In genomic region chr11:34501500-34501899, GRCh38 we compare ENCODE assay signal across 10 cellular contexts. TPM values are rescaled to one million over a fixed set of nuclear protein-coding genes. Genes with fewer than 3 reads are reported as not detected.
A peak's percentile ranks its signal among the peaks of the same experiment; 100 is the strongest.
DNase-seq lines count a peak whose midpoint lies in the region; ATAC-seq, FAIRE-seq and TF ChIP-seq lines count a peak whose summit lies in the region.
"Had no signal": no experiment of that assay in that cellular context is flagged by ENCODE, and none has a peak within 500 bp of the region (broad histone marks: within the 10 kb centered on the region; RNA-seq: fewer than 3 reads in every experiment).

No MANE protein-coding gene starts in this region.

- H3K9me3 ChIP-seq in IMR-90 (ENCODE audit: control insufficient read depth, insufficient read depth, low read length) (no peaks in the 10 kb centered on the region), K562 (replicated peaks; ENCODE audit: control insufficient read depth, insufficient read depth, low read depth, low read length) (no peaks in the 10 kb centered on the region), lung (ENCODE audit: control insufficient read depth in 2 of 2, insufficient read depth in 1 of 2, low read length in 1 of 2) (no peaks in the 10 kb centered on the region), esophagus muscularis mucosa (no peaks in the 10 kb centered on the region)
- H3K9me3 ChIP-seq: adrenal gland, tibial artery had no signal

- CTCF ChIA-PET in IMR-90 (lab: Yijun Ruan, JAX) = interaction anchor here (0.7 kb wide), 1 partner anchor 63 kb away, joined by 3 read pairs; no protein-coding TSS in a partner anchor
- CTCF ChIA-PET in K562 (lab: Yijun Ruan, JAX; ENCODE audit: low intra/inter-chr PET ratio) = no interaction called here

- TF ChIP-seq EP300 in K562 (IDR thresholded peaks at IDR 0.05; ENCODE audit: low read length) = no peak
- no peak for TF ChIP-seq EP300 in esophagus muscularis mucosa (IDR thresholded peaks at IDR 0.05)

- H3K14ac ChIP-seq in IMR-90 (replicated peaks; ENCODE audit: low read depth, low read length) = no peak overlapping the region

- no peak overlapping the region for H4K5ac ChIP-seq in IMR-90 (ENCODE audit: low read depth, low read length)

- no peak overlapping the region for H2AK9ac ChIP-seq in IMR-90 (replicated peaks; ENCODE audit: low read depth, low read length, poor library complexity)

- TF ChIP-seq RAD21 in IMR-90 (IDR thresholded peaks at IDR 0.05; ENCODE audit: low read length) (no peak), K562 (CRISPR knock-in tag; conservative IDR thresholded peaks at IDR 0.05 in 1 of 2, IDR thresholded peaks at IDR 0.05 in 1 of 2) (no peak)

- POLR2A ChIA-PET in IMR-90 (lab: Charles Lee; ENCODE audit: unreplicated experiment) (no interaction called here), K562 (lab: Yijun Ruan, JAX) (interaction anchor here (0.6 to 1.2 kb wide), 3 partner anchors 10 to 327 kb away, joined by 3 to 5 read pairs (median 3); no protein-coding TSS in a partner anchor)

- no peaks in the 10 kb centered on the region for H3K79me1 ChIP-seq in IMR-90 (ENCODE audit: low read depth in 1 of 2, low read length in 2 of 2)

- H2BK120ac ChIP-seq in IMR-90 (ENCODE audit: low read depth, low read length) = no peak overlapping the region

- peak; percentile 73 for DNase-seq in AG09309 (ENCODE audit: low read depth)
- DNase-seq in IMR-90 = peak; percentile 89
- DNase-seq in K562 (ENCODE audit: extremely low read depth in 1 of 4, low spot score in 3 of 4) = no peak
- DNase-seq in lung (ENCODE audit: low spot score) = peak; percentile 71
- DNase-seq in esophagus muscularis mucosa (ENCODE audit: extremely low spot score) = no peak
- DNase-seq in RPMI8226 = no peak
- DNase-seq in COLO668 (lab: John Stamatoyannopoulos, UW; ENCODE audit: unreplicated experiment) = no peak

- no peak for TF ChIP-seq POLR2A in IMR-90 (IDR thresholded peaks at IDR 0.05; ENCODE audit: low read depth, low read length)
- TF ChIP-seq POLR2A in K562 (conservative IDR thresholded peaks at IDR 0.05) = no peak
- TF ChIP-seq POLR2A in esophagus muscularis mucosa (IDR thresholded peaks at IDR 0.05; ENCODE audit: low read depth) = no peak

- H3K27me3 ChIP-seq in IMR-90 (ENCODE audit: control insufficient read depth, insufficient read depth, low read length) (peaks cover 19% of the 10 kb centered on the region), K562 (ENCODE audit: control insufficient read depth in 2 of 2, insufficient read depth in 2 of 2, low read length in 2 of 2) (peaks cover 3 to 8% of the 10 kb centered on the region in 2 experiments; a peak in 3 of 5 replicates), lung (ENCODE audit: control insufficient read depth, insufficient read depth) (no peaks in the 10 kb centered on the region), esophagus muscularis mucosa (peaks cover 0 to 6% (median 0%) of the 10 kb centered on the region in 4 donors)
- H3K27me3 ChIP-seq: adrenal gland had no signal

- no peaks in the 10 kb centered on the region for H3K79me2 ChIP-seq in K562 (ENCODE audit: control insufficient read depth, insufficient read depth, low read length)

- H2BK5ac ChIP-seq in IMR-90 (ENCODE audit: low read depth, low read length, poor library complexity, severe bottlenecking) = peak overlapping the region; percentile 1

- H4K91ac ChIP-seq in IMR-90 (ENCODE audit: insufficient read depth, low read depth, low read length) = no peak overlapping the region

- no TSS peak for BruUV-seq in IMR-90 (replicated peaks; lab: Mats Ljungman, UMichigan)
- no TSS peak for BruUV-seq in K562 (replicated peaks; lab: Mats Ljungman, UMichigan)

- H3K4me1 ChIP-seq in IMR-90 (ENCODE audit: control insufficient read depth, insufficient read depth, low read length) (peaks cover 14% of the 10 kb centered on the region), K562 (replicated peaks in 1 of 2; ENCODE audit: control insufficient read depth in 2 of 2, insufficient read depth in 2 of 2, low read length in 2 of 2) (no peaks in the 10 kb centered on the region; a peak in 1 of 5 replicates), lung (ENCODE audit: control insufficient read depth in 2 of 2, insufficient read depth in 2 of 2, low read length in 2 of 2) (peaks cover 0 to 11% of the 10 kb centered on the region in 2 donors), esophagus muscularis mucosa (peaks cover 0 to 12% (median 3%) of the 10 kb centered on the region in 4 donors)
- H3K4me1 ChIP-seq: adrenal gland, tibial artery had no signal

- H3K23ac ChIP-seq in IMR-90 (ENCODE audit: low read depth, low read length) = no peak overlapping the region

- no peak for TF ChIP-seq CTCF in AG09309 (IDR thresholded peaks at IDR 0.05; ENCODE audit: control insufficient read depth, insufficient read depth, low read depth, low read length, missing control alignments)
- no peak for TF ChIP-seq CTCF in IMR-90 (conservative IDR thresholded peaks at IDR 0.05; ENCODE audit: low read depth, low read length)
- TF ChIP-seq CTCF in K562 (IDR thresholded peaks at IDR 0.05 in 2 of 3, conservative IDR thresholded peaks at IDR 0.05 in 1 of 3; ENCODE audit: insufficient read depth in 2 of 3, low read depth in 1 of 3, low read length in 3 of 3) = no peak
- no peak for TF ChIP-seq CTCF in lung (IDR thresholded peaks at IDR 0.05; ENCODE audit: control extremely low read depth, extremely low read depth)
- TF ChIP-seq CTCF in esophagus muscularis mucosa (IDR thresholded peaks at IDR 0.05) = no peak

- H2AK5ac ChIP-seq in IMR-90 (ENCODE audit: low read depth, low read length) = no peak overlapping the region

- no peak overlapping the region for H3K18ac ChIP-seq in IMR-90 (ENCODE audit: low read depth, low read length)

- H3K27ac ChIP-seq in IMR-90 (ENCODE audit: insufficient read depth, low read length) = no peak overlapping the region
- no peak overlapping the region for H3K27ac ChIP-seq in K562 (ENCODE audit: extremely low read depth, low read depth, low read length)
- peak overlapping the region in 1 of 2 donors; percentile 51 for H3K27ac ChIP-seq in lung (ENCODE audit: low read depth in 1 of 2, low read length in 1 of 2)
- no peak overlapping the region for H3K27ac ChIP-seq in esophagus muscularis mucosa (replicated peaks in 1 of 4)
- H3K27ac ChIP-seq: adrenal gland, tibial artery had no signal

- H2BK15ac ChIP-seq in IMR-90 (ENCODE audit: low read depth, low read length) = no peak overlapping the region; the same call in 2 of the 3 replicates

- no peak overlapping the region for H4K8ac ChIP-seq in IMR-90 (ENCODE audit: low read depth in 2 of 2, low read length in 2 of 2)

- ATAC-seq in IMR-90 (ENCODE audit: low read depth) = peak; percentile 97
- ATAC-seq in K562 = no peak
- peak; percentile 53 for ATAC-seq in lung (ENCODE audit: insufficient read depth, low FRiP score)
- no peak for ATAC-seq in HG02885 (IDR thresholded peaks at IDR 0.05; ENCODE audit: poor library complexity, unreplicated experiment)

- FAIRE-seq in K562 (lab: Jason Lieb, UNC) = no peak

- intact Hi-C loops in IMR-90 (cut with micrococcal nuclease) (no loop called here), K562 (cut with micrococcal nuclease) (no loop called here), esophagus muscularis mucosa (cut with DNase I) (no loop called here)

- H3K4me2 ChIP-seq in IMR-90 (ENCODE audit: low read depth, low read length) = peak overlapping the region; percentile 29
- H3K4me2 ChIP-seq in K562 (ENCODE audit: insufficient read depth, low read length) = no peak overlapping the region

- 0% methylated on average over 1 of the region's 4 CpGs; no CpG with 5 or more reads in 1 of the 2 experiments for WGBS in IMR-90 (ENCODE audit: extremely low coverage in 2 of 2, insufficient read length in 1 of 2), 2 experiments
- 14% methylated on average over 4 of the region's 4 CpGs for WGBS in K562 (ENCODE audit: insufficient coverage, low coverage, missing lambda C conversion rate)
- WGBS in lung, 2 donors = 30 to 36% methylated on average over 4 of the region's 4 CpGs
- 33% methylated on average over 4 of the region's 4 CpGs for WGBS in esophagus muscularis mucosa

- H3K4me3 ChIP-seq in AG09309 (ENCODE audit: control insufficient read depth, low read depth, low read length) (no peak overlapping the region), IMR-90 (ENCODE audit: insufficient read depth, low read depth, low read length) (no peak overlapping the region), K562 (no peak overlapping the region), lung (no peak overlapping the region), esophagus muscularis mucosa (no peak overlapping the region)
- H3K4me3 ChIP-seq: adrenal gland, tibial artery had no signal

- no peaks in the 10 kb centered on the region for H4K20me1 ChIP-seq in IMR-90 (ENCODE audit: insufficient read depth, low read length)
- no peaks in the 10 kb centered on the region for H4K20me1 ChIP-seq in K562 (replicated peaks; ENCODE audit: control insufficient read depth, insufficient read depth, low read length)

- H3K9ac ChIP-seq in IMR-90 (ENCODE audit: low read depth, low read length) = no peak overlapping the region
- H3K9ac ChIP-seq in K562 (ENCODE audit: insufficient read depth in 1 of 2, low read depth in 2 of 2, low read length in 2 of 2) = no peak overlapping the region

- in situ Hi-C loops in IMR-90 (cut with MboI; ENCODE audit: low sequenced_read_pairs) = no loop called here
- in situ Hi-C loops in K562 (cut with MboI) = no loop called here

- no peak overlapping the region for H3K56ac ChIP-seq in IMR-90 (ENCODE audit: extremely low read depth, insufficient read depth, low read length)

- dilution Hi-C loops in IMR-90 (cut with HindIII; ENCODE audit: low sequenced_read_pairs, unreplicated experiment) = no loop called here

- H2BK20ac ChIP-seq in IMR-90 (ENCODE audit: low read depth, low read length) = 0 out of 2 replicates have a peak overlapping the region, but pooled peaks have one; percentile 3

- H3K36me3 ChIP-seq in IMR-90 (ENCODE audit: control insufficient read depth, insufficient read depth, low read length) (no peaks in the 10 kb centered on the region), K562 (ENCODE audit: control insufficient read depth, insufficient read depth, low read length) (no peaks in the 10 kb centered on the region), lung (ENCODE audit: control insufficient read depth in 2 of 2, insufficient read depth in 2 of 2, low read length in 2 of 2) (no peaks in the 10 kb centered on the region), esophagus muscularis mucosa (no peaks in the 10 kb centered on the region)
- H3K36me3 ChIP-seq: adrenal gland, tibial artery had no signal

- H3K9me1 ChIP-seq in IMR-90 (ENCODE audit: insufficient read depth, low read length) (no peaks in the 10 kb centered on the region; the same call in 1 of the 2 replicates), K562 (ENCODE audit: control insufficient read depth, insufficient read depth, low read length) (no peaks in the 10 kb centered on the region)

- H3K4ac ChIP-seq in IMR-90 (ENCODE audit: low read depth, low read length) = no peak overlapping the region

- H2AFZ ChIP-seq in IMR-90 (replicated peaks; ENCODE audit: low read length, poor library complexity) = peak overlapping the region; percentile 65
- H2AFZ ChIP-seq in K562 (ENCODE audit: low read depth, low read length) = no peak overlapping the region

RNA-seq across cellular contexts. Expression of gene ELF5, which starts 12.1 kb away (rescaled TPM):
- total RNA-seq in IMR-90 (2012; rRNA removed) = not detected in 2 replicates
- polyA plus RNA-seq in IMR-90 (2012; rRNA removed) = not detected in 2 replicates
- not detected in 2 replicates for polyA plus RNA-seq in IMR-90 (2012; cell fraction: cytosol; rRNA removed)
- not detected in 2 replicates for polyA plus RNA-seq in IMR-90 (2012; cell fraction: nucleus; rRNA removed; ENCODE audit: low replicate concordance)
- total RNA-seq in K562 (2011; cell fraction: chromatin; rRNA removed; ENCODE audit: low replicate concordance) = not detected in 2 replicates
- not detected in 2 replicates for total RNA-seq in K562 (2011; cell fraction: nucleolus; rRNA removed)
- not detected in 2 replicates for total RNA-seq in K562 (2011; cell fraction: nucleoplasm; rRNA removed)
- total RNA-seq in K562 (2014; rRNA removed) = not detected in 2 replicates
- not detected in 2 replicates for total RNA-seq in K562 (2014; rRNA removed; fragmentation: Illumina TruSeq; extraction: Trizol)
- total RNA-seq in K562 (2015; rRNA removed; fragmentation: Illumina TruSeq; extraction: Trizol) = not detected in 2 replicates
- not detected in 2 replicates for total RNA-seq in K562 (2021)
- polyA plus RNA-seq in K562 (2011; rRNA removed) = not detected in 2 replicates
- not detected in 2 replicates for polyA plus RNA-seq in K562 (2011; cell fraction: cytosol; rRNA removed)
- polyA plus RNA-seq in K562 (2011; cell fraction: nucleus; rRNA removed) = not detected in 2 replicates
- polyA plus RNA-seq in K562 (2012) = not detected in 2 replicates
- not detected in 2 replicates for polyA plus RNA-seq in K562 (2014; fragmentation: Illumina TruSeq; extraction: Trizol)
- polyA plus RNA-seq in K562 (2014; fragmentation: Nextera tagmentation; extraction: Ambion mirVana) = not detected
- polyA plus RNA-seq in K562 (2014; rRNA removed) = not detected in 2 replicates
- not detected in 2 replicates for polyA minus RNA-seq in K562 (2011; rRNA and poly(A)+ RNA removed)
- polyA minus RNA-seq in K562 (2011; cell fraction: cytosol; rRNA and poly(A)+ RNA removed) = not detected in 2 replicates
- not detected in 2 replicates for polyA minus RNA-seq in K562 (2011; cell fraction: nucleus; rRNA and poly(A)+ RNA removed)
- 10 to 100 TPM; 10.6 to 24.6 TPM for total RNA-seq in lung
- 1 to 10 TPM; 1.4 to 3.7 TPM for polyA plus RNA-seq in lung
- total RNA-seq in esophagus muscularis mucosa = not detected
- total RNA-seq: adrenal gland had no signal

Comparison
In these comparisons a context has a peak if more than half of its experiments do, and no peak if none do; other contexts are left out.
1. DNase-seq: peak in AG09309 (single experiment), IMR-90 (single experiment) and lung (single experiment); none in K562 (0 of 4), esophagus muscularis mucosa (single experiment), RPMI8226 (single experiment) and COLO668 (single experiment).
2. ATAC-seq: peak in IMR-90 (single experiment) and lung (single experiment); none in K562 (single experiment) and HG02885 (single experiment).
3. RNA of gene ELF5, which starts 12.1 kb away (total RNA-seq): 10.6 to 24.6 TPM in lung; not detected in IMR-90, not detected in K562 and not detected in esophagus muscularis mucosa; every median in the first group is over 10 times any median in the second.